16 cellular contexts compared by ENCODE assay signal in the genomic region with DNA sequence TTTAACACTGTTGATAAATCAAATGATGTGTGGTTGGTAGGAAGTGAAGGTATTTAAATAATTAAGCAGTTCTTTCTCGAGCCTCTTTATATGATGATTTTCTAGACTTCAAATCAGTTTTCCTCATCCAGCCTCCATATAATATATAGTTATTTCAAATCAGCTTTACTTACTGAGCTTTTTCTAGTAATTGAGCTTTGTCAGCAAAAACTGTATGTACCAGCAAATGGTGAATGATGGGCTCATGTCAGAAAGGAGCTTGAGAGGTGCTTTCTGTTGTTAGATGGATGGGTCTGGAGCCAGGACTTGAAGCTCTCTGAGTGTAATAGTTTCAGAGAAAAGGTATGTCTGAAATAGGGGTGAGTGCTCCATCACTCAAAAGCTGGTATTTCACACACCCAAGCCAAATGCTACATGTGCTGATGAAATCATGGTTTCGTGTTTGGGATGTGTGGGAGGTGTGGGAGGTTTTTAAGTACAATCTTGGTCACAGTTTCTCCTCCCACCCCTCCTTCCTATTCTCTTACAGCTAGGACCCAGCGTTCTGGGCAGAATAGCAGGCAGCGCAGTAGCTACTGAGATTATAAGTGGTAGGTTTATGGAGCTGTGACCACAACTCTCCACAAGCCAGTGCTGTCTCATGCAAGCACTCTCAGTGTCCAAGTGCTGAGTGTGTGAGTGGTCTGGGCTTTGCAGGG. TPM values are rescaled to one million over a fixed set of nuclear protein-coding genes. Genes with fewer than 3 reads are reported as not detected.
DNase-seq lines count a peak whose midpoint lies in the region; ATAC-seq, FAIRE-seq and TF ChIP-seq lines count a peak whose summit lies in the region.
"Had no signal": no experiment of that assay in that cellular context is flagged by ENCODE, and none has a peak within 500 bp of the region (broad histone marks: within the 10 kb centered on the region; RNA-seq: fewer than 3 reads in every experiment).

No MANE protein-coding gene starts in this region.

- H3K9me3 ChIP-seq in GM12878 (replicated peaks; ENCODE audit: control insufficient read depth, insufficient read depth, low read length) = no peaks in the 10 kb centered on the region

- H3K4me1 ChIP-seq in GM12878 (ENCODE audit: control insufficient read depth, insufficient read depth, low read length) = no peaks in the 10 kb centered on the region
- H3K4me1 ChIP-seq: neural progenitor cell had no signal

- H4K20me1 ChIP-seq in GM12878 (ENCODE audit: control insufficient read depth, insufficient read depth) = no peaks in the 10 kb centered on the region

- no peak overlapping the region for H3K9ac ChIP-seq in GM12878 (ENCODE audit: control insufficient read depth, insufficient read depth, low read length)
- H3K9ac ChIP-seq: neural progenitor cell had no signal

- CTCF ChIA-PET in GM12878 (lab: Yijun Ruan, JAX) = interaction anchor here (0.8 to 1.9 kb wide), 7 partner anchors 11 to 420 kb away, joined by 3 to 6 read pairs (median 4); a partner anchor contains a TSS

- H3K36me3 Mint-ChIP-seq in stimulated activated memory B cell treated with anti-CD40 and anti-IgM and Interleukin-4, amounts not matched to agents 10 μg/mL and 1 μg/mL and 100 μg/mL, for 72 hours = no peaks in the 10 kb centered on the region
- H3K36me3 Mint-ChIP-seq in activated naive CD8-positive, alpha-beta T cell treated with anti-CD3 and anti-CD28 coated beads, Interleukin-2, amount 50 U/mL, for 24 hours (ENCODE audit: low read depth) = no peaks in the 10 kb centered on the region
- H3K36me3 Mint-ChIP-seq: memory B cell, neural progenitor cell had no signal

- no peak overlapping the region for H3K4me3 Mint-ChIP-seq in stimulated activated memory B cell treated with anti-CD40 and anti-IgM and Interleukin-4, amounts not matched to agents 10 μg/mL and 1 μg/mL and 100 μg/mL, for 72 hours
- no peak overlapping the region for H3K4me3 Mint-ChIP-seq in activated naive CD8-positive, alpha-beta T cell treated with anti-CD3 and anti-CD28 coated beads, Interleukin-2, amount 50 U/mL, for 24 hours
- H3K4me3 Mint-ChIP-seq: memory B cell, neural progenitor cell had no signal

- H3K4me1 Mint-ChIP-seq in stimulated activated memory B cell treated with anti-CD40 and anti-IgM and Interleukin-4, amounts not matched to agents 10 μg/mL and 1 μg/mL and 100 μg/mL, for 72 hours = no peaks in the 10 kb centered on the region
- H3K4me1 Mint-ChIP-seq in activated naive CD8-positive, alpha-beta T cell treated with anti-CD3 and anti-CD28 coated beads, Interleukin-2, amount 50 U/mL, for 24 hours = no peaks in the 10 kb centered on the region
- H3K4me1 Mint-ChIP-seq: memory B cell had no signal

- intact Hi-C loops in GM12878 (cut with micrococcal nuclease; ENCODE audit: unreplicated experiment) = no loop called here

- TF ChIP-seq EP300 in GM12878 (IDR thresholded peaks at IDR 0.05; ENCODE audit: borderline replicate concordance in 1 of 2, control insufficient read depth in 1 of 2, low read depth in 2 of 2, low read length in 2 of 2) = 0 out of 4 replicates have a peak, but pooled peaks of 1 of the 2 experiments have one; percentile 57

- no peak overlapping the region for H2AFZ ChIP-seq in GM12878 (ENCODE audit: control insufficient read depth, low read depth, low read length)
- H2AFZ ChIP-seq: neural progenitor cell had no signal

- 11% methylated on average over 4 of the region's 4 CpGs for WGBS in GM12878 (ENCODE audit: insufficient coverage, insufficient replicate concordance, low lambda C conversion rate, missing lambda C conversion rate)

- in situ Hi-C loops in GM12878 (cut with MboI) = no loop called here

- no peaks in the 10 kb centered on the region for H3K27me3 ChIP-seq in GM12878 (replicated peaks in 1 of 2; ENCODE audit: control insufficient read depth in 2 of 2, insufficient read depth in 2 of 2, low read length in 1 of 2)
- H3K27me3 ChIP-seq: neural progenitor cell had no signal

- no peak overlapping the region for H3K27ac ChIP-seq in GM12878 (ENCODE audit: control insufficient read depth, insufficient read depth)
- H3K27ac ChIP-seq: neural progenitor cell had no signal

- BruUV-seq in GM12878 (replicated peaks; lab: Mats Ljungman, UMichigan) = no TSS peak

- TF ChIP-seq POLR2A in GM12878 (IDR thresholded peaks at IDR 0.05; ENCODE audit: low read depth, low read length) = no peak

- POLR2A ChIA-PET in GM12878 (lab: Charles Lee) = interaction anchor here (0.7 to 1.4 kb wide), 6 partner anchors 15 to 127 kb away, joined by 3 to 6 read pairs (median 4); no protein-coding TSS in a partner anchor

- no peak for TF ChIP-seq RAD21 in GM12878 (IDR thresholded peaks at IDR 0.05; ENCODE audit: insufficient read depth, low read depth, low read length)

- RAD21 ChIA-PET in GM12878 (lab: Charles Lee; ENCODE audit: unreplicated experiment) = interaction anchor here (0.6 to 3.4 kb wide), 27 partner anchors 18 to 549 kb away, joined by 3 to 13 read pairs (median 3); a partner anchor contains a TSS

- SMC1A ChIA-PET in GM12878 (lab: Charles Lee; ENCODE audit: uncharacterized antibody, unreplicated experiment) = interaction anchor here (0.6 to 3.8 kb wide), 29 partner anchors 9 to 231 kb away, joined by 3 to 20 read pairs (median 4); a partner anchor contains a TSS

- no peak overlapping the region for H3K4me2 ChIP-seq in GM12878 (ENCODE audit: control insufficient read depth, insufficient read depth)
- H3K4me2 ChIP-seq: neural progenitor cell had no signal

- H3K27me3 Mint-ChIP-seq in stimulated activated memory B cell treated with anti-CD40 and anti-IgM and Interleukin-4, amounts not matched to agents 10 μg/mL and 1 μg/mL and 100 μg/mL, for 72 hours = no peaks in the 10 kb centered on the region
- H3K27me3 Mint-ChIP-seq in activated naive CD8-positive, alpha-beta T cell treated with anti-CD3 and anti-CD28 coated beads, Interleukin-2, amount 50 U/mL, for 24 hours = no peaks in the 10 kb centered on the region

- no peak overlapping the region for H3K4me3 ChIP-seq in GM12878
- H3K4me3 ChIP-seq: neural progenitor cell had no signal

- ATAC-seq in GM18870 (IDR thresholded peaks at IDR 0.05; ENCODE audit: unreplicated experiment) (peak; percentile 65), HG03045 (IDR thresholded peaks at IDR 0.05; ENCODE audit: unreplicated experiment) (peak; percentile 50), GM12878 (peak; percentile 92), HG02642 (IDR thresholded peaks at IDR 0.05; ENCODE audit: poor library complexity, unreplicated experiment) (no peak), HG03571 (IDR thresholded peaks at IDR 0.05; ENCODE audit: unreplicated experiment) (no peak)
- ATAC-seq in stimulated activated memory B cell treated with anti-CD40 and anti-IgM and Interleukin-4, amounts not matched to agents 10 μg/mL and 1 μg/mL and 100 μg/mL, for 72 hours = peak; percentile 34
- no peak for ATAC-seq in activated naive CD8-positive, alpha-beta T cell treated with anti-CD3 and anti-CD28 coated beads, Interleukin-2, amount 50 U/mL, for 24 hours
- ATAC-seq: HCT116 had no signal

- FAIRE-seq in GM12878 (lab: Jason Lieb, UNC) = no peak
- FAIRE-seq: D721Med had no signal

- no peak overlapping the region for H3K27ac Mint-ChIP-seq in stimulated activated memory B cell treated with anti-CD40 and anti-IgM and Interleukin-4, amounts not matched to agents 10 μg/mL and 1 μg/mL and 100 μg/mL, for 72 hours
- no peak overlapping the region for H3K27ac Mint-ChIP-seq in activated naive CD8-positive, alpha-beta T cell treated with anti-CD3 and anti-CD28 coated beads, Interleukin-2, amount 50 U/mL, for 24 hours
- H3K27ac Mint-ChIP-seq: memory B cell had no signal

- no peaks in the 10 kb centered on the region for H3K9me3 Mint-ChIP-seq in stimulated activated memory B cell treated with anti-CD40 and anti-IgM and Interleukin-4, amounts not matched to agents 10 μg/mL and 1 μg/mL and 100 μg/mL, for 72 hours
- no peaks in the 10 kb centered on the region for H3K9me3 Mint-ChIP-seq in activated naive CD8-positive, alpha-beta T cell treated with anti-CD3 and anti-CD28 coated beads, Interleukin-2, amount 50 U/mL, for 24 hours

- no peaks in the 10 kb centered on the region for H3K36me3 ChIP-seq in GM12878 (ENCODE audit: control insufficient read depth in 2 of 2, insufficient read depth in 2 of 2, low read length in 1 of 2)
- H3K36me3 ChIP-seq: neural progenitor cell had no signal

- no peaks in the 10 kb centered on the region for H3K79me2 ChIP-seq in GM12878 (ENCODE audit: control insufficient read depth, insufficient read depth, low read length)

- no peak for TF ChIP-seq CTCF in GM12878 (IDR thresholded peaks at IDR 0.05 in 2 of 3, conservative IDR thresholded peaks at IDR 0.05 in 1 of 3; ENCODE audit: control insufficient read depth in 2 of 3, extremely low read depth in 1 of 3, insufficient read depth in 1 of 3, low read depth in 3 of 3, low read length in 3 of 3)

- DNase-seq in GM12878 (ENCODE audit: low read depth, low spot score) (peak; percentile 19), cortex of kidney (lab: John Stamatoyannopoulos, UW) (no peak)
- no peak for DNase-seq in activated naive CD8-positive, alpha-beta T cell treated with anti-CD3 and anti-CD28 coated beads, Interleukin-2, amount 50 U/mL, for 24 hours
- DNase-seq: activated CD4-positive, alpha-beta T cell treated with anti-CD3 and anti-CD28 coated beads, Interleukin-2, amount 50 U/mL, for 4 hours; AML-193; SIG-M5; stimulated activated CD4-positive, alpha-beta T cell treated with anti-CD3 and anti-CD28 coated beads, Interleukin-2, amount 100 ng/mL, for 24 hours had no signal

TF ChIP-seq in GM12878, 131 proteins besides CTCF, POLR2A, EP300 and RAD21 (continues in another document):
- TF ChIP-seq IKZF1 (conservative IDR thresholded peaks at IDR 0.05) = peak; percentile 62

RNA-seq across cellular contexts. Expression of a gene that starts 55.8 kb away (rescaled TPM):
- not detected in 2 replicates for total RNA-seq in GM12878 (2013; cell fraction: nucleolus; rRNA removed)
- total RNA-seq in GM12878 (2014; rRNA removed) (1.3 TPM in 1 of 2 replicates, not detected in the other), GM12878 (2014; rRNA removed; fragmentation: Illumina TruSeq; extraction: Trizol) (0.45 and 0.83 TPM in 2 replicates), GM12878 (2021) (not detected in 2 replicates)
- not detected for polyA plus RNA-seq in GM12878 (2011; ENCODE audit: low read depth)
- polyA plus RNA-seq in GM12878 (2011; rRNA removed) (0.54 TPM in 1 of 2 replicates, not detected in the other), GM12878 (2014; fragmentation: Illumina TruSeq; extraction: Trizol) (0.26 and 0.87 TPM in 2 replicates), GM12878 (2014; fragmentation: Nextera tagmentation; extraction: Ambion mirVana) (under 1 TPM in 1 of 2 experiments, not detected in 1; 0.07 TPM), GM12878 (2014; rRNA removed) (0.13 and 0.22 TPM in 2 replicates), GM12878 (2016; fragmentation: Nextera tagmentation; extraction: Ambion mirVana) (under 1 TPM in 1 of 2 experiments, not detected in 1; 0.32 TPM)
- polyA plus RNA-seq in GM12878 (2011; cell fraction: cytosol; rRNA removed) = 0.07 and 0.10 TPM in 2 replicates
- not detected in 2 replicates for polyA plus RNA-seq in GM12878 (2011; cell fraction: nucleus; rRNA removed)
- polyA plus RNA-seq in GM12878 (2012) = 0.31 and 1.7 TPM in 2 replicates
- 0.15 and 0.22 TPM in 2 replicates for polyA minus RNA-seq in GM12878 (2011; rRNA and poly(A)+ RNA removed)
- not detected in 2 replicates for polyA minus RNA-seq in GM12878 (2011; cell fraction: cytosol; rRNA and poly(A)+ RNA removed)
- 0.48 TPM in 2 replicates for polyA minus RNA-seq in GM12878 (2011; cell fraction: nucleus; rRNA and poly(A)+ RNA removed)

Comparison
In these comparisons a context has a peak if more than half of its experiments do, and no peak if none do; other contexts are left out.
1. ATAC-seq: peak in GM18870 (single experiment), HG03045 (single experiment), GM12878 (single experiment) and stimulated activated memory B cell treated with anti-CD40 and anti-IgM and Interleukin-4, amounts not matched to agents 10 μg/mL and 1 μg/mL and 100 μg/mL, for 72 hours (single experiment); none in HG02642 (single experiment), HG03571 (single experiment) and activated naive CD8-positive, alpha-beta T cell treated with anti-CD3 and anti-CD28 coated beads, Interleukin-2, amount 50 U/mL, for 24 hours (single experiment).